Comparison of ENCODE assay signal across 8 cellular contexts in the genomic region with DNA sequence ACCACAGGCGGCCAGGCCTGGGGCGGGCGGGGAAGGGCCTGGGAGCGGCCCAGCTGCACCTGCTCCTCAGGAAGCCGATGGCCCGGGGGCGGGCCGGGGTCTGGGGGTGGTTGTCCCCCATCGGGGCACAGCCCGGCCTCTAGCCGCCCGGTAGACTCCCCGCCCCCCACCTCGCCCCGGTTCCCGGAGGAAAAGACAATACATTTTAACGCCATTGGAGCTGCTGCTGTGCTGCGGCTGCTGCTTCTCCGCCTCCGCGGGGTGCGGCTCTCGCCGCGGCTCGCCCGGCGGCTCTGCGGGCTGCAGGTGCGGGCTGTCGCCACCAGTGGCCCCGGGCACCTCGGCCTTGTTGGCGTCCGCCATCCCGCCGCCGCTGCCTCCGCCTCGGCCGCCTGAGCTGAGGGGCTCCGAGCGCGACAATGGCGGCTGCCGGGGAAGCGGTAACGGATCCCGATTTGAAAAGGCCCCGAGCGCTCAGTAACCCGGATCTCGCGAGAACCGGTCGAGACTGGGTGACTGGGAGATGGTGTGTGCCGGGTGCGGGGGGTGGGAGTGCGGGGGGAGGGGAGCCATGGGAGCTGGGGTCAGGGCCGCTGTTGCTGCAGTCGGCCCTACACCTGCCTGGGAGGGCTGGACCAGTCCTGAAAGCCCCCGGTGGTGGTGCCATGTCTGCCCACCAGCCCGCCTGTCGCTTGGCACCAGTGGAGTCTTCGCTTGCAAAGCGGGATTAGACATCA. TPM values are rescaled to one million over a fixed set of nuclear protein-coding genes. Genes with fewer than 3 reads are reported as not detected.
DNase-seq lines count a peak whose midpoint lies in the region; ATAC-seq and TF ChIP-seq lines count a peak whose summit lies in the region.

A gene with protein sequence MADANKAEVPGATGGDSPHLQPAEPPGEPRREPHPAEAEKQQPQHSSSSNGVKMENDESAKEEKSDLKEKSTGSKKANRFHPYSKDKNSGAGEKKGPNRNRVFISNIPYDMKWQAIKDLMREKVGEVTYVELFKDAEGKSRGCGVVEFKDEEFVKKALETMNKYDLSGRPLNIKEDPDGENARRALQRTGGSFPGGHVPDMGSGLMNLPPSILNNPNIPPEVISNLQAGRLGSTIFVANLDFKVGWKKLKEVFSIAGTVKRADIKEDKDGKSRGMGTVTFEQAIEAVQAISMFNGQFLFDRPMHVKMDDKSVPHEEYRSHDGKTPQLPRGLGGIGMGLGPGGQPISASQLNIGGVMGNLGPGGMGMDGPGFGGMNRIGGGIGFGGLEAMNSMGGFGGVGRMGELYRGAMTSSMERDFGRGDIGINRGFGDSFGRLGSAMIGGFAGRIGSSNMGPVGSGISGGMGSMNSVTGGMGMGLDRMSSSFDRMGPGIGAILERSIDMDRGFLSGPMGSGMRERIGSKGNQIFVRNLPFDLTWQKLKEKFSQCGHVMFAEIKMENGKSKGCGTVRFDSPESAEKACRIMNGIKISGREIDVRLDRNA (minus strand): TSS at position 421 of the 737 bp plus-strand sequence. CDS start 58 bp downstream, at position 363.

- no peaks in the 10 kb centered on the region for H4K20me1 ChIP-seq in DND-41 (ENCODE audit: insufficient read depth, low read length)

- peak within 1 kb of the TSS; percentile 70 for H2AFZ ChIP-seq in DND-41 (ENCODE audit: low read depth, low read length)

- CTCF ChIA-PET in T-cell (lab: Charles Lee), result interaction anchor here in 1 of 2 donors (0.7 kb wide), 2 partner anchors 18 to 25 kb away, joined by 3 read pairs; no protein-coding TSS in a partner anchor

- H3K4me2 ChIP-seq in DND-41 (ENCODE audit: insufficient read depth, low read length), result peak within 1 kb of the TSS; percentile 64

- H3K27me3 Mint-ChIP-seq in T-cell, result peaks cover 12 to 23% of the 10 kb centered on the region in 2 donors

- peaks cover 24% of the 10 kb centered on the region for H3K79me2 ChIP-seq in DND-41 (ENCODE audit: insufficient read depth, low read length)

- H3K9me3 ChIP-seq in DND-41 (ENCODE audit: insufficient read depth, low read length, severe bottlenecking), result no peaks in the 10 kb centered on the region
- H3K9me3 ChIP-seq in KOPT-K1 (ENCODE audit: insufficient read depth, low read length, poor library complexity, severe bottlenecking), result peaks cover 20% of the 10 kb centered on the region
- no peaks in the 10 kb centered on the region for H3K9me3 ChIP-seq in right atrium auricular region
- H3K9me3 ChIP-seq in prostate gland, result no peaks in the 10 kb centered on the region

- no peaks in the 10 kb centered on the region for H3K27me3 ChIP-seq in DND-41 (ENCODE audit: insufficient read depth, low read length, poor library complexity)
- no peaks in the 10 kb centered on the region for H3K27me3 ChIP-seq in right atrium auricular region
- no peaks in the 10 kb centered on the region for H3K27me3 ChIP-seq in prostate gland (replicated peaks; ENCODE audit: insufficient read depth)

- ATAC-seq in DND-41 (ENCODE audit: insufficient read depth, low read depth) (peak; percentile 88), GM21723 (IDR thresholded peaks at IDR 0.05; ENCODE audit: unreplicated experiment) (peak; percentile 82), T-cell (replicated peaks in 1 of 4) (peak; percentile 74 to 86 (median 83))

- H3K36me3 Mint-ChIP-seq in T-cell, result peaks cover 3% of the 10 kb centered on the region

- TF ChIP-seq POLR2A in prostate gland (IDR thresholded peaks at IDR 0.05), result no peak

- peaks cover 18 to 20% (median 20%) of the 10 kb centered on the region in 3 donors for H3K4me1 Mint-ChIP-seq in T-cell

- H3K4me3 ChIP-seq in DND-41 (ENCODE audit: low read depth in 1 of 2, low read length in 2 of 2) (peak within 1 kb of the TSS; percentile 23 to 58; a peak in 3 of 4 replicates), right atrium auricular region (peak within 1 kb of the TSS; percentile 62 to 70), prostate gland (peak within 1 kb of the TSS; percentile 58 to 61), urinary bladder (ENCODE audit: low read depth, low read length) (peak within 1 kb of the TSS; percentile 48)

- peak within 1 kb of the TSS; percentile 56 to 68 for H3K27ac Mint-ChIP-seq in T-cell

- peak within 1 kb of the TSS; percentile 88 to 90 (median 90) for H3K4me3 Mint-ChIP-seq in T-cell

- H3K9me3 Mint-ChIP-seq in T-cell, result peaks cover 0 to 5% (median 0%) of the 10 kb centered on the region in 3 donors

- POLR2A ChIA-PET in T-cell (lab: Charles Lee), result interaction anchor here in 1 of 2 donors (1.1 kb wide), 1 partner anchor 9 kb away, joined by 3 read pairs; no protein-coding TSS in a partner anchor

- H3K4me1 ChIP-seq in DND-41 (ENCODE audit: insufficient read depth, low read length) (peaks cover 9% of the 10 kb centered on the region; the same call in 1 of the 2 replicates), right atrium auricular region (peaks cover 0 to 11% of the 10 kb centered on the region in 2 donors), prostate gland (replicated peaks) (no peaks in the 10 kb centered on the region), urinary bladder (ENCODE audit: insufficient read depth) (peaks cover 2% of the 10 kb centered on the region)

- TF ChIP-seq CTCF in DND-41 (IDR thresholded peaks at IDR 0.05; ENCODE audit: borderline replicate concordance, extremely low read depth, low read length, poor library complexity, severe bottlenecking) (no peak), right atrium auricular region (IDR thresholded peaks at IDR 0.05) (no peak), prostate gland (IDR thresholded peaks at IDR 0.05) (peak in 1 of 4 experiments; percentile 23)

- H3K36me3 ChIP-seq in DND-41 (ENCODE audit: insufficient read depth, low read length) (no peaks in the 10 kb centered on the region), KOPT-K1 (ENCODE audit: insufficient read depth, low read length) (peaks cover 15% of the 10 kb centered on the region), right atrium auricular region (no peaks in the 10 kb centered on the region), prostate gland (no peaks in the 10 kb centered on the region), urinary bladder (ENCODE audit: insufficient read depth) (no peaks in the 10 kb centered on the region)

- peak within 1 kb of the TSS; percentile 53 for H3K9ac ChIP-seq in DND-41 (ENCODE audit: low read depth, low read length)

- H3K27ac ChIP-seq in DND-41 (ENCODE audit: low read length) (peak within 1 kb of the TSS; percentile 46), KOPT-K1 (ENCODE audit: low read depth, low read length, poor library complexity, severe bottlenecking) (peak within 1 kb of the TSS; percentile 84), angular gyrus (ENCODE audit: low read depth, low read length) (peak within 1 kb of the TSS; percentile 80), right atrium auricular region (peak within 1 kb of the TSS; percentile 72 to 73), prostate gland (peak within 1 kb of the TSS; percentile 68 to 72), urinary bladder (ENCODE audit: low read depth) (no peak within 1 kb of the TSS)

- 2% methylated on average over 55 of the region's 66 CpGs for WGBS in prostate gland
- 2% methylated on average over 66 of the region's 66 CpGs for WGBS in urinary bladder

- DNase-seq in DND-41 (peak; percentile 68), T-cell (peak; percentile 26 to 70 (median 59)), right atrium auricular region (ENCODE audit: low spot score) (peak; percentile 64), prostate gland (ENCODE audit: low spot score) (peak; percentile 39)

- intact Hi-C loops in prostate gland (cut with DNase I), result no loop called here

RNA-seq across cellular contexts. Expression of the gene that starts here (rescaled TPM):
- total RNA-seq in T-cell (10 to 100 TPM; 11.8 to 24.8 (median 15.3) TPM), right atrium auricular region (10 to 100 TPM in 1 of 2 donors, 1 to 10 TPM in 1; 7.5 to 11.1 TPM), prostate gland (10 to 100 TPM; 10.2 to 23.3 TPM), urinary bladder (22.2 TPM)
- polyA plus RNA-seq in urinary bladder, result 7.1 TPM
